ENCODE assay signal across 12 cellular contexts in the genomic region with DNA sequence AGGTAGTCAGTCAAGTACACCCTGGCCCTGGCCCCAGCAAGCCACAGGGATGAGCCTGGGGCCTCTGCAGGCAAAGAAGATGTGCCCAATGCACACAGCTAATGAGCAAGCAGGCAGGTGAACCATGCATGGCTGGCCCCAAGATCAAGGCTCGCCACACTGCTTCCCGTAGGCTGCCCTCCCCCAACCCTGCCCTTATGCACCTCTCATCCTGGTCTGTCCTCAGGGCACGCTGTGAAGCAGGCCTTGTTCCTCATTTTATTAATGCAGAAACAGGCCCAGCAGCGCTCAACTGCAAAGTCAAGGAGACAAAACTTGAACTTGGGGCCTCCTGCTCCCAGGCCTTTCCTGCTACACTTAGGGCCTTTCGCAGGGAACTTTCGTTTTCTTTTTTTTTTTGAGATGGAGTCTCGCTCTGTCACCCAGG. TPM values are rescaled to one million over a fixed set of nuclear protein-coding genes. Genes with fewer than 3 reads are reported as not detected.
A peak's percentile ranks its signal among the peaks of the same experiment; 100 is the strongest.
DNase-seq lines count a peak whose midpoint lies in the region; ATAC-seq and TF ChIP-seq lines count a peak whose summit lies in the region.
"Had no signal": no experiment of that assay in that cellular context is flagged by ENCODE, and none has a peak within 500 bp of the region (broad histone marks: within the 10 kb centered on the region; RNA-seq: fewer than 3 reads in every experiment).

No MANE protein-coding gene starts in this region.

- POLR2A ChIA-PET in naive thymus-derived CD8-positive, alpha-beta T cell (lab: Charles Lee): interaction anchor here (1.3 to 5.2 kb wide), 3 partner anchors 24 to 39 kb away, joined by 5 to 46 read pairs (median 5); no protein-coding TSS in a partner anchor

- peak; percentile 47 for ATAC-seq in HG03571 (IDR thresholded peaks at IDR 0.05; ENCODE audit: unreplicated experiment)
- peak; percentile 49 for ATAC-seq in T-helper 17 cell
- peak in 1 of 2 donors; percentile 37 for ATAC-seq in naive thymus-derived CD8-positive, alpha-beta T cell
- ATAC-seq in GM21360 (IDR thresholded peaks at IDR 0.05; ENCODE audit: unreplicated experiment): no peak

- peak overlapping the region; percentile 84 for H3K27ac Mint-ChIP-seq in T-helper 17 cell
- peak overlapping the region; percentile 58 to 98 (median 92) for H3K27ac Mint-ChIP-seq in naive thymus-derived CD8-positive, alpha-beta T cell

- intact Hi-C loops in posterior cingulate gyrus (cut with DNase I): no loop called here

- peaks cover 41% of the 10 kb centered on the region for H3K4me1 Mint-ChIP-seq in T-helper 17 cell
- H3K4me1 Mint-ChIP-seq in naive thymus-derived CD8-positive, alpha-beta T cell: peaks cover 49 to 98% (median 93%) of the 10 kb centered on the region in 4 donors

- H3K36me3 Mint-ChIP-seq in T-helper 17 cell (ENCODE audit: low read depth): no peaks in the 10 kb centered on the region
- no peaks in the 10 kb centered on the region for H3K36me3 Mint-ChIP-seq in naive thymus-derived CD8-positive, alpha-beta T cell

- no peak for TF ChIP-seq CTCF in GM12864 (IDR thresholded peaks at IDR 0.05; ENCODE audit: low read depth, low read length, missing control alignments)

- H3K9me3 Mint-ChIP-seq in naive thymus-derived CD8-positive, alpha-beta T cell: no peaks in the 10 kb centered on the region

- no peak for DNase-seq in GM12864 (ENCODE audit: low read depth)
- DNase-seq in T-helper 17 cell: no peak
- DNase-seq in naive thymus-derived CD8-positive, alpha-beta T cell: no peak
- DNase-seq in cerebellar nuclear complex (lab: John Stamatoyannopoulos, UW): no peak
- no peak for DNase-seq in NK-92 treated with Interleukin-12 subunit alpha and Interleukin-12 subunit beta, amount 100 ng/mL, for 24 hours (lab: John Stamatoyannopoulos, UW)
- DNase-seq in posterior cingulate gyrus: no peak
- DNase-seq: activated CD8-positive, alpha-beta memory T cell treated with anti-CD3 and anti-CD28 coated beads, Interleukin-2, amount 50 U/mL, for 4 hours; EL; NCI-H2171 treated with DMSO at 0.1 percent for 48 hours; stomach had no signal

- H3K4me3 ChIP-seq in GM12864 (ENCODE audit: low read depth, low read length): peak overlapping the region; percentile 22
- H3K4me3 ChIP-seq: stomach had no signal

- peak overlapping the region; percentile 49 for H3K4me3 Mint-ChIP-seq in T-helper 17 cell
- H3K4me3 Mint-ChIP-seq in naive thymus-derived CD8-positive, alpha-beta T cell: peak overlapping the region in 9 of 10 donors; percentile 7 to 71 (median 54)

- no peaks in the 10 kb centered on the region for H3K27me3 Mint-ChIP-seq in T-helper 17 cell
- no peaks in the 10 kb centered on the region for H3K27me3 Mint-ChIP-seq in naive thymus-derived CD8-positive, alpha-beta T cell

- H3K9me3 ChIP-seq in T-helper 17 cell (ENCODE audit: control insufficient read depth, low read length, poor library complexity, severe bottlenecking): no peaks in the 10 kb centered on the region
- H3K9me3 ChIP-seq: stomach had no signal

RNA-seq across cellular contexts. Expression of a gene that starts 35.6 kb away (rescaled TPM):
- 10 to 100 TPM in 1 of 2 donors, 1 to 10 TPM in 1; 8.6 to 10.7 TPM for total RNA-seq in T-helper 17 cell
- total RNA-seq in naive thymus-derived CD8-positive, alpha-beta T cell: 10 to 100 TPM; 60.9 to 64.8 TPM
- 1 to 10 TPM; 2.7 to 10.0 (median 4.6) TPM for polyA plus RNA-seq in naive thymus-derived CD8-positive, alpha-beta T cell

Comparison
In these comparisons a context has a peak if more than half of its experiments do, and no peak if none do; other contexts are left out.
1. RNA of a gene that starts 35.6 kb away (total RNA-seq): 60.9 to 64.8 TPM in naive thymus-derived CD8-positive, alpha-beta T cell; 8.6 to 10.7 TPM in T-helper 17 cell; every median in the first group is over 4 times any median in the second.